23 cellular contexts compared by ENCODE assay signal in genomic region chr11:26127336-26127735, GRCh38.
"Had no signal": no experiment of that assay in that cellular context is flagged by ENCODE, and none has a peak within 500 bp of the region (broad histone marks: within the 10 kb centered on the region; RNA-seq: fewer than 3 reads in every experiment).

No MANE protein-coding gene starts in this region.

- H3K9me3 ChIP-seq: colonic mucosa, esophagus muscularis mucosa, esophagus squamous epithelium, gastrocnemius medialis, gastroesophageal sphincter had no signal

- H3K4me1 ChIP-seq: colonic mucosa, esophagus muscularis mucosa, esophagus squamous epithelium, foreskin keratinocyte, gastrocnemius medialis, gastroesophageal sphincter, heart left ventricle, heart right ventricle had no signal

- H3K4me3 ChIP-seq: colonic mucosa, coronary artery, dorsolateral prefrontal cortex, esophagus muscularis mucosa, esophagus squamous epithelium, gastrocnemius medialis, gastroesophageal sphincter, heart left ventricle, heart right ventricle had no signal

- DNase-seq: colonic mucosa; cortex of kidney; dermis blood vessel endothelial cell; dorsolateral prefrontal cortex; effector CD4-positive, alpha-beta T cell; effector CD8-positive, alpha-beta T cell; effector memory CD4-positive, alpha-beta T cell; effector memory CD8-positive, alpha-beta T cell; endodermal cell; erythroblast; esophagus squamous epithelium; foreskin keratinocyte; foreskin melanocyte; gastrocnemius medialis; glutamatergic neuron; head of caudate nucleus; heart left ventricle; heart right ventricle had no signal

- ATAC-seq: effector memory CD8-positive, alpha-beta T cell; esophagus mucosa; foreskin keratinocyte; gastrocnemius medialis; gastroesophageal sphincter; heart left ventricle; heart right ventricle had no signal

- H3K36me3 ChIP-seq: colonic mucosa, esophagus muscularis mucosa, esophagus squamous epithelium, gastrocnemius medialis, gastroesophageal sphincter, heart left ventricle, heart right ventricle had no signal

- H3K27me3 ChIP-seq: colonic mucosa, dorsolateral prefrontal cortex, esophagus muscularis mucosa, esophagus squamous epithelium, foreskin keratinocyte, gastrocnemius medialis, gastroesophageal sphincter, heart left ventricle, heart right ventricle had no signal

- H3K27ac ChIP-seq: colonic mucosa, coronary artery, dorsolateral prefrontal cortex, epithelial cell of prostate, esophagus muscularis mucosa, esophagus squamous epithelium, foreskin keratinocyte, gastrocnemius medialis, gastroesophageal sphincter, heart left ventricle, heart right ventricle had no signal
